Comparison of ENCODE assay signal across 2 cellular contexts in the genomic region with DNA sequence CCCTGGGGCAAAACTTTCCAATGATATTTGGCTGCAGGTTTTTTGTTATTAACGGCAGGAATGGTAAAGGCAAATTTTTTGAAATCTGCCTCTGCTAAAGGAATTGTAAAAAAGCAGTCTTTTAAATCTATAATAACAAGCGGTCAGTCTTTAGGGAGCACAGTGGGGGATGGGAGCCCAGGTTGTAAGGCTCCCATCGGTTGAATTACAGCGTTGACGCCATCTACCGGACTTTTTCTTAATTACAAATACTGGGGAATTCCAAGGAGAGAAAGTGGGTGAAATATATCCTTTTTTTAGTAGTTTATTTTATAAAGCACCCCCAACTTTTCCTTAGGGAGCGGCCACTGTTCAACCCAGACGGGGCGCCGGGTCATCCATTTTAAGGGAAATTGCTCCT. TPM values are rescaled to one million over a fixed set of nuclear protein-coding genes. Genes with fewer than 3 reads are reported as not detected.
"Had no signal": no experiment of that assay in that cellular context is flagged by ENCODE, and none has a peak within 500 bp of the region (broad histone marks: within the 10 kb centered on the region; RNA-seq: fewer than 3 reads in every experiment).

No MANE protein-coding gene starts in this region.

RNA-seq across cellular contexts. Expression of a gene that starts 7.5 kb away (rescaled TPM):
- polyA plus RNA-seq: immature natural killer cell; naive thymus-derived CD4-positive, alpha-beta T cell had no signal
